In the genomic region with DNA sequence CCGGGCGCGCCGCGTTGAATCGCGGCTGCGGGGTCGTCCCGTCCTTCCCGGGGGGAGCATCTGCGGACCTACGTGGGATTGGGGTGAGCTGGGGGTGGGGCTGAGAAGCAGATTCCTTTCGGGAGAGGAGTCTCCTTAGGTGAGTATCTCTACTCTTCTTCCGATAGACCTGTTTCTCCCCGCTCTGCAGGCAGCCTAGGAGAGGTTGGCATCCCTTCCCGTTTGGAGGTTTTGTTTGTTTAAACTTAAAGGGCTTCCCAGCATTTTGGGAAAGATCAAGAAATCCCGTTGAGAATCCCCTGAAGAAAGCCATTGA, we compare ENCODE assay signal across 8 cellular contexts. TPM values are rescaled to one million over a fixed set of nuclear protein-coding genes. Genes with fewer than 3 reads are reported as not detected.
DNase-seq lines count a peak whose midpoint lies in the region; ATAC-seq and TF ChIP-seq lines count a peak whose summit lies in the region.

No MANE protein-coding gene starts in this region.

- peak overlapping the region; percentile 43 for H3K27ac ChIP-seq in SJCRH30
- H3K27ac ChIP-seq in sigmoid colon = peak overlapping the region; percentile 88 to 92 (median 90)

- TF ChIP-seq POLR2A in GM18526 (IDR thresholded peaks at IDR 0.05; ENCODE audit: extremely low read depth, insufficient read length) (peak; percentile 0), sigmoid colon (IDR thresholded peaks at IDR 0.05) (no peak)

- TF ChIP-seq CTCF in foreskin fibroblast (IDR thresholded peaks at IDR 0.05; ENCODE audit: low read depth, low read length) = no peak
- no peak for TF ChIP-seq CTCF in sigmoid colon (IDR thresholded peaks at IDR 0.05)

- H3K9me3 ChIP-seq in SJCRH30 (replicated peaks) = no peaks in the 10 kb centered on the region
- no peaks in the 10 kb centered on the region for H3K9me3 ChIP-seq in sigmoid colon

- H3K36me3 ChIP-seq in SJCRH30 (peaks cover 4% of the 10 kb centered on the region; the same call in 1 of the 2 replicates), sigmoid colon (peaks cover 0 to 25% (median under 1%) of the 10 kb centered on the region in 4 donors)

- TF ChIP-seq EP300 in sigmoid colon (IDR thresholded peaks at IDR 0.05) = no peak

- H3K4me3 ChIP-seq in SJCRH30 = peak overlapping the region; percentile 95
- peak overlapping the region; percentile 95 to 96 for H3K4me3 ChIP-seq in foreskin fibroblast (ENCODE audit: low read depth in 1 of 2, low read length in 2 of 2)
- H3K4me3 ChIP-seq in sigmoid colon = peak overlapping the region; percentile 82 to 96 (median 90)

- ATAC-seq in HG02852 (IDR thresholded peaks at IDR 0.05; ENCODE audit: unreplicated experiment) = no peak
- no peak for ATAC-seq in GM18502 (IDR thresholded peaks at IDR 0.05; ENCODE audit: poor library complexity, unreplicated experiment)

- H3K27me3 ChIP-seq in SJCRH30 (no peaks in the 10 kb centered on the region), sigmoid colon (no peaks in the 10 kb centered on the region)

- intact Hi-C loops in sigmoid colon (cut with DNase I) = no loop called here

- DNase-seq in SJCRH30 (no peak), foreskin fibroblast (no peak), sigmoid colon (no peak), DMS 273 (lab: John Stamatoyannopoulos, UW; ENCODE audit: unreplicated experiment) (no peak), NCI-H1436 treated with DMSO at 0.1 percent for 48 hours (lab: John Stamatoyannopoulos, UW) (no peak)

- H3K4me1 ChIP-seq in SJCRH30 = no peaks in the 10 kb centered on the region
- H3K4me1 ChIP-seq in sigmoid colon = peaks cover 0 to 22% (median 19%) of the 10 kb centered on the region in 4 donors

- 0 to 1% methylated on average over 18 of the region's 18 CpGs for WGBS in sigmoid colon, 2 donors

RNA-seq across cellular contexts. Expression of gene TTLL5, which starts 0.4 kb away (rescaled TPM):
- 28.2 and 28.8 TPM in 2 replicates for total RNA-seq in SJCRH30 (2014; rRNA removed; shearing (Covaris generic))
- 10 to 100 TPM; 17.9 to 36.6 (median 22.1) TPM for total RNA-seq in sigmoid colon
- 10 to 100 TPM in 2 of 3 donors, 1 to 10 TPM in 1; 4.8 to 12.5 (median 10.4) TPM for polyA plus RNA-seq in sigmoid colon

RNA-seq across cellular contexts. Expression of gene ERG28, which starts 0.8 kb away (rescaled TPM):
- total RNA-seq in SJCRH30 (2014; rRNA removed; shearing (Covaris generic)) = 12.2 and 14.1 TPM in 2 replicates
- total RNA-seq in sigmoid colon = 1 to 10 TPM; 5.0 to 8.9 (median 7.3) TPM
- polyA plus RNA-seq in sigmoid colon = 10 to 100 TPM; 10.2 to 25.3 (median 11.3) TPM
